1 cellular context compared by ENCODE assay signal in the genomic region with DNA sequence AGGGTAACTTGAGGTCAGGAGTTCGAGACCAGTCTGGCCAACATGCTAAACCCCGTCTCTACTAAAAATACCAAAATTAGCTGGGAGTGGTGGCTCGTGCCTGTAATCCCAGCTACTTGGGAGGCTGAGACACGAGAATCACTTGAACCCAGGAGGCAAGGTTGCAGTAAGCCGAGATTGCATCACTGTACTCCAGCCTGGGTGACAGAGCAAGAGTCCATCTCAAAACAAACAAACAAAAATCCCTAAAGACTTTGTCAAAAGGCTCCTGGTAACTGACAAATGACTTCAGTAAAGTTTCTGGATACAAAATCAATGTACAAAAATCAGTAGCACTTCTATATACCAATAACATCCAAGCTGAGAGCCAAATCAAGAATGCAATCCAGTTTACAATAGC. TPM values are rescaled to one million over a fixed set of nuclear protein-coding genes. Genes with fewer than 3 reads are reported as not detected.
"Had no signal": no experiment of that assay in that cellular context is flagged by ENCODE, and none has a peak within 500 bp of the region (broad histone marks: within the 10 kb centered on the region; RNA-seq: fewer than 3 reads in every experiment).

No MANE protein-coding gene starts in this region.

RNA-seq across cellular contexts. Expression of a gene that starts 38.0 kb away (rescaled TPM):
- total RNA-seq: HT-29 had no signal
